ENCODE assay signal across 11 cellular contexts in the genomic region with DNA sequence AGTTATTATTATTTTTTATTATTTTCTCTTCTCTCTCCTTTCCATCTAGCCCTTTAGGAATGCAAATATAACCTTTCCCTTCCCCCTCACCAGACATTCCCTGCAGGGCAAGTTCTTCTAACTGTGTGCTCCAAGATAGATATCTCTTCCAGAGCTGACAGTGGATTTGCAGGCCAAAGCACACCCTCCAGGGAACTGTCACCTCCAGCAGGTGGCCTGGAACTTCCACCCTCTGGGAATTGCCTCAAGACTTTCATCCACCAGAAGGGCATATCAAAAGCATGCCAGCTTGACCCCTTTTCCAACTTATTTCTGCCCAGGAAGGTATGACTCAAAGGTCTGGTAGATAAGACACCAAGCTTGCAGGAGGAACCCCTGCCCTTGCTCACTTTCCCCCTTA. TPM values are rescaled to one million over a fixed set of nuclear protein-coding genes. Genes with fewer than 3 reads are reported as not detected.
"Had no signal": no experiment of that assay in that cellular context is flagged by ENCODE, and none has a peak within 500 bp of the region (broad histone marks: within the 10 kb centered on the region; RNA-seq: fewer than 3 reads in every experiment).

No MANE protein-coding gene starts in this region.

- FAIRE-seq: H1, H54, HepG2 had no signal

- H3K9me3 ChIP-seq: HAP-1 had no signal

- H3K4me3 Mint-ChIP-seq: GM23338, HFFc6, IgD-negative memory B cell had no signal

- H3K27ac ChIP-seq: HL-60 had no signal

- H3K36me3 ChIP-seq: HAP-1 had no signal

- DNase-seq: HFFc6, KBM-7 had no signal

- H3K4me1 ChIP-seq: HAP-1 had no signal

- H3K4me3 ChIP-seq: GM23338, HAP-1 had no signal

- H3K9me3 Mint-ChIP-seq: GM23338, HFFc6 had no signal

- H3K27ac Mint-ChIP-seq: GM23338, HFFc6, IgD-negative memory B cell had no signal

- ATAC-seq: GM23338, HCT116, HepG2 had no signal

RNA-seq across cellular contexts. Expression of a gene that starts 13.6 kb away (rescaled TPM):
- total RNA-seq: HepG2, HFFc6, HT1080 had no signal
- polyA plus RNA-seq: HepG2, IgD-negative memory B cell had no signal
